In genomic region chr19:15337202-15337601, GRCh38 we compare ENCODE assay signal across 15 cellular contexts. TPM values are rescaled to one million over a fixed set of nuclear protein-coding genes. Genes with fewer than 3 reads are reported as not detected.
DNase-seq lines count a peak whose midpoint lies in the region; ATAC-seq and TF ChIP-seq lines count a peak whose summit lies in the region.
"Had no signal": no experiment of that assay in that cellular context is flagged by ENCODE, and none has a peak within 500 bp of the region (broad histone marks: within the 10 kb centered on the region; RNA-seq: fewer than 3 reads in every experiment).

No MANE protein-coding gene starts in this region.

- H3K36me3 ChIP-seq in brain microvascular endothelial cell (replicated peaks), result peaks cover 2% of the 10 kb centered on the region
- no peaks in the 10 kb centered on the region for H3K36me3 ChIP-seq in H7 (replicated peaks; ENCODE audit: control insufficient read depth, insufficient read depth, low read length)
- H3K36me3 ChIP-seq: ovary had no signal

- no peak for TF ChIP-seq CTCF in brain microvascular endothelial cell (IDR thresholded peaks at IDR 0.05; ENCODE audit: low read depth, low read length, missing control alignments)

- in situ Hi-C loops in brain microvascular endothelial cell (cut with HindIII; ENCODE audit: low pct_ligation_motif_present, low sequenced_read_pairs) (no loop called here), KBM-7 (cut with MboI; ENCODE audit: low pct_unique_long_range_greater_than_20kb, low sequenced_read_pairs) (no loop called here)

- no peak overlapping the region for H3K4me3 ChIP-seq in brain microvascular endothelial cell (ENCODE audit: low read depth, low read length)
- H3K4me3 ChIP-seq in H7 (ENCODE audit: insufficient read depth, low read depth, low read length), result no peak overlapping the region
- H3K4me3 ChIP-seq: ovary had no signal

- peak overlapping the region; percentile 68 for H3K27ac ChIP-seq in brain microvascular endothelial cell
- H3K27ac ChIP-seq: ovary had no signal

- DNase-seq in A172 (ENCODE audit: low spot score) (peak; percentile 52), HCEC 1CT (peak; percentile 66), brain microvascular endothelial cell (peak; percentile 42), kidney glomerular epithelial cell (lab: John Stamatoyannopoulos, UW) (peak; percentile 30), NCI-H345 (lab: John Stamatoyannopoulos, UW) (no peak), KBM-7 (no peak), H7 (no peak)
- DNase-seq: activated T-cell treated with anti-CD3 and anti-CD28 coated beads, Interleukin-2, amount 50 U/mL, for 1 hour; glutamatergic neuron; islet precursor cell; NCI-H510A; ovary; small intestine; stimulated activated naive B cell treated with anti-CD40 and anti-IgM and Interleukin-4, amounts not matched to agents 10 μg/mL and 1 μg/mL and 100 μg/mL, for 72 hours had no signal

- ATAC-seq in HG03159 (IDR thresholded peaks at IDR 0.05; ENCODE audit: unreplicated experiment), result no peak
- ATAC-seq: stimulated activated naive B cell treated with anti-CD40 and anti-IgM and Interleukin-4, amounts not matched to agents 10 μg/mL and 1 μg/mL and 100 μg/mL, for 72 hours had no signal

- H3K27me3 ChIP-seq in brain microvascular endothelial cell (replicated peaks) (no peaks in the 10 kb centered on the region), H7 (ENCODE audit: control insufficient read depth, insufficient read depth, low read length) (no peaks in the 10 kb centered on the region)
- H3K27me3 ChIP-seq: ovary had no signal

RNA-seq across cellular contexts. Expression of gene BRD4, which starts 4.9 kb away (rescaled TPM):
- 7.1 and 19.1 TPM in 2 replicates for total RNA-seq in A172 (2014; rRNA removed; shearing (Covaris generic))
- total RNA-seq in H7 (2014; rRNA removed; shearing (Covaris generic)), result 24.8 and 26.1 TPM in 2 replicates

RNA-seq across cellular contexts. Expression of gene AKAP8, which starts 42.4 kb away (rescaled TPM):
- total RNA-seq in A172 (2014; rRNA removed; shearing (Covaris generic)), result 14.1 and 17.5 TPM in 2 replicates
- 24.4 and 25.1 TPM in 2 replicates for total RNA-seq in H7 (2014; rRNA removed; shearing (Covaris generic))

Comparison
In these comparisons a context has a peak if more than half of its experiments do, and no peak if none do; other contexts are left out.
1. DNase-seq: peak in A172 (single experiment), HCEC 1CT (single experiment), brain microvascular endothelial cell (single experiment) and kidney glomerular epithelial cell (single experiment); none in NCI-H345 (single experiment), KBM-7 (single experiment) and H7 (single experiment).